17 cellular contexts compared by ENCODE assay signal in genomic region chr2:47607315-47608061, GRCh38. TPM values are rescaled to one million over a fixed set of nuclear protein-coding genes. Genes with fewer than 3 reads are reported as not detected.
DNase-seq lines count a peak whose midpoint lies in the region; ATAC-seq and TF ChIP-seq lines count a peak whose summit lies in the region.
"Had no signal": no experiment of that assay in that cellular context is flagged by ENCODE, and none has a peak within 500 bp of the region (broad histone marks: within the 10 kb centered on the region; RNA-seq: fewer than 3 reads in every experiment).

No MANE protein-coding gene starts in this region.

- WGBS in IMR-90 (ENCODE audit: extremely low coverage in 2 of 2, insufficient read length in 1 of 2), 2 experiments: 17% methylated on average over 3 of the region's 9 CpGs; no CpG with 5 or more reads in 1 of the 2 experiments

- no peaks in the 10 kb centered on the region for H3K36me3 Mint-ChIP-seq in GM23338 (ENCODE audit: low read depth)
- H3K36me3 Mint-ChIP-seq: CD14-positive monocyte; CD8-positive, alpha-beta T cell had no signal

- no TSS peak for BruUV-seq in IMR-90 (replicated peaks; lab: Mats Ljungman, UMichigan)

- H3K4me1 ChIP-seq in GM23338 (ENCODE audit: insufficient read depth) (peaks cover 7% of the 10 kb centered on the region), IMR-90 (ENCODE audit: control insufficient read depth, insufficient read depth, low read length) (no peaks in the 10 kb centered on the region)
- H3K4me1 ChIP-seq: HAP-1 had no signal

- no peak overlapping the region for H2BK20ac ChIP-seq in IMR-90 (ENCODE audit: low read depth, low read length)

- H3K27me3 Mint-ChIP-seq in GM23338 (ENCODE audit: insufficient read depth, low read depth, poor library complexity): no peaks in the 10 kb centered on the region

- H3K9me2 ChIP-seq in GM23338 (ENCODE audit: insufficient read depth): peaks cover 5% of the 10 kb centered on the region; the same call in 1 of the 2 replicates

- dilution Hi-C loops in IMR-90 (cut with HindIII; ENCODE audit: low sequenced_read_pairs, unreplicated experiment): no loop called here

- no peak overlapping the region for H2BK120ac ChIP-seq in IMR-90 (ENCODE audit: low read depth, low read length)

- no peak overlapping the region for H2AK9ac ChIP-seq in IMR-90 (replicated peaks; ENCODE audit: low read depth, low read length, poor library complexity)

- H4K8ac ChIP-seq in IMR-90 (ENCODE audit: low read depth in 2 of 2, low read length in 2 of 2): no peak overlapping the region

- no peak overlapping the region for H3K4me3 Mint-ChIP-seq in GM23338
- H3K4me3 Mint-ChIP-seq: CD14-positive monocyte; CD8-positive, alpha-beta T cell; HFFc6 had no signal

- H3K36me3 ChIP-seq in GM23338 (ENCODE audit: insufficient read depth) (no peaks in the 10 kb centered on the region), IMR-90 (ENCODE audit: control insufficient read depth, insufficient read depth, low read length) (no peaks in the 10 kb centered on the region)
- H3K36me3 ChIP-seq: HAP-1 had no signal

- no peak for TF ChIP-seq POLR2A in IMR-90 (IDR thresholded peaks at IDR 0.05; ENCODE audit: low read depth, low read length)

- no peak overlapping the region for H3K27ac ChIP-seq in GM23338 (ENCODE audit: low read depth)
- no peak overlapping the region for H3K27ac ChIP-seq in IMR-90 (ENCODE audit: insufficient read depth, low read length)

- no peak for TF ChIP-seq CTCF in GM23338 (conservative IDR thresholded peaks at IDR 0.05; ENCODE audit: low read depth in 2 of 2)
- TF ChIP-seq CTCF in IMR-90 (conservative IDR thresholded peaks at IDR 0.05; ENCODE audit: low read depth, low read length): no peak

- no peaks in the 10 kb centered on the region for H3K9me1 ChIP-seq in IMR-90 (ENCODE audit: insufficient read depth, low read length)

- no peak overlapping the region for H3K23ac ChIP-seq in IMR-90 (ENCODE audit: low read depth, low read length)

- ATAC-seq in GM23338 (peak; percentile 59), IMR-90 (ENCODE audit: low read depth) (no peak), sciatic nerve (peak; percentile 13), HG03095 (IDR thresholded peaks at IDR 0.05; ENCODE audit: unreplicated experiment) (no peak)
- ATAC-seq: CD8-positive, alpha-beta T cell had no signal

- no peak overlapping the region for H3K18ac ChIP-seq in IMR-90 (ENCODE audit: low read depth, low read length)

- H3K56ac ChIP-seq in IMR-90 (ENCODE audit: extremely low read depth, insufficient read depth, low read length): no peak overlapping the region

- H3K4me2 ChIP-seq in GM23338: no peak overlapping the region
- H3K4me2 ChIP-seq in IMR-90 (ENCODE audit: low read depth, low read length): no peak overlapping the region

- no peaks in the 10 kb centered on the region for H3K9me3 ChIP-seq in IMR-90 (ENCODE audit: control insufficient read depth, insufficient read depth, low read length)
- H3K9me3 ChIP-seq: HAP-1 had no signal

- no peaks in the 10 kb centered on the region for H3K9me3 Mint-ChIP-seq in GM23338
- H3K9me3 Mint-ChIP-seq: CD8-positive, alpha-beta T cell; HFFc6 had no signal

- H3K79me1 ChIP-seq in IMR-90 (ENCODE audit: low read depth in 1 of 2, low read length in 2 of 2): no peaks in the 10 kb centered on the region

- H4K91ac ChIP-seq in IMR-90 (ENCODE audit: insufficient read depth, low read depth, low read length): no peak overlapping the region

- H3K14ac ChIP-seq in IMR-90 (replicated peaks; ENCODE audit: low read depth, low read length): no peak overlapping the region

- H3F3A ChIP-seq in GM23338 (replicated peaks; ENCODE audit: low read depth): no peaks in the 10 kb centered on the region

- in situ Hi-C loops in IMR-90 (cut with MboI; ENCODE audit: low sequenced_read_pairs): no loop called here

- no peak overlapping the region for H3K9ac ChIP-seq in IMR-90 (ENCODE audit: low read depth, low read length)

- TF ChIP-seq RAD21 in IMR-90 (IDR thresholded peaks at IDR 0.05; ENCODE audit: low read length): no peak

- intact Hi-C loops in IMR-90 (cut with micrococcal nuclease) (no loop called here), sciatic nerve (cut with DNase I) (no loop called here)

- H4K20me1 ChIP-seq in GM23338 (replicated peaks; ENCODE audit: insufficient read depth) (no peaks in the 10 kb centered on the region), IMR-90 (ENCODE audit: insufficient read depth, low read length) (no peaks in the 10 kb centered on the region)

- no peak overlapping the region for H3K27ac Mint-ChIP-seq in GM23338
- H3K27ac Mint-ChIP-seq: CD14-positive monocyte; CD8-positive, alpha-beta T cell; HFFc6 had no signal

- H3K4ac ChIP-seq in IMR-90 (ENCODE audit: low read depth, low read length): no peak overlapping the region

- peaks cover 19% of the 10 kb centered on the region for H3K4me1 Mint-ChIP-seq in GM23338

- H2AFZ ChIP-seq in GM23338: peak overlapping the region; percentile 59; the same call in 1 of the 2 replicates
- H2AFZ ChIP-seq in IMR-90 (replicated peaks; ENCODE audit: low read length, poor library complexity): no peak overlapping the region

- CTCF ChIA-PET in IMR-90 (lab: Yijun Ruan, JAX): no interaction called here

- H3K4me3 ChIP-seq in GM23338 (no peak overlapping the region), IMR-90 (ENCODE audit: insufficient read depth, low read depth, low read length) (no peak overlapping the region)
- H3K4me3 ChIP-seq: HAP-1 had no signal

- H2BK5ac ChIP-seq in IMR-90 (ENCODE audit: low read depth, low read length, poor library complexity, severe bottlenecking): no peak overlapping the region

- DNase-seq in GM23338 (ENCODE audit: low spot score) (no peak), IMR-90 (no peak), left kidney (ENCODE audit: low read depth, low spot score) (peak; percentile 13), sciatic nerve (ENCODE audit: low spot score) (no peak), NCI-H1092 (lab: John Stamatoyannopoulos, UW) (no peak), HCEC 1CT (no peak)
- DNase-seq: CD8-positive, alpha-beta T cell; COR-L47; DND-41; GDM1; HFFc6; KBM-7 had no signal

- no peak overlapping the region for H4K5ac ChIP-seq in IMR-90 (ENCODE audit: low read depth, low read length)

- H3K27me3 ChIP-seq in GM23338 (ENCODE audit: insufficient read depth) (no peaks in the 10 kb centered on the region), IMR-90 (ENCODE audit: control insufficient read depth, insufficient read depth, low read length) (peaks cover 22% of the 10 kb centered on the region)

- no peaks in the 10 kb centered on the region for H3K79me2 ChIP-seq in GM23338 (replicated peaks; ENCODE audit: insufficient read depth)

- no peak overlapping the region for H2BK15ac ChIP-seq in IMR-90 (ENCODE audit: low read depth, low read length)

- POLR2A ChIA-PET in IMR-90 (lab: Charles Lee; ENCODE audit: unreplicated experiment): no interaction called here

- no peak overlapping the region for H2AK5ac ChIP-seq in IMR-90 (ENCODE audit: low read depth, low read length)

TF ChIP-seq in GM23338, 12 proteins besides CTCF, POLR2A, EP300 and RAD21 (continues in another document):
- TF ChIP-seq ETS1 (IDR thresholded peaks at IDR 0.05) (no peak), NANOG (IDR thresholded peaks at IDR 0.05; ENCODE audit: borderline replicate concordance) (no peak)

TF ChIP-seq in IMR-90, 13 proteins besides CTCF, POLR2A, EP300 and RAD21:
- TF ChIP-seq ELK1 (IDR thresholded peaks at IDR 0.05; ENCODE audit: borderline replicate concordance, low read depth, low read length) (no peak), MAFK (IDR thresholded peaks at IDR 0.05; ENCODE audit: low read depth, low read length) (peak; percentile 89)
TF ChIP-seq in IMR-90: peak in this region for 1.

RNA-seq across cellular contexts. Expression of gene KCNK12, which starts 36.7 kb away (rescaled TPM):
- total RNA-seq in GM23338 (2014; rRNA removed; shearing (Covaris generic)): 17.3 and 17.5 TPM in 2 replicates
- polyA plus RNA-seq in GM23338 (2016; fragmentation: Nextera tagmentation; extraction: Ambion mirVana): 6.6 and 7.1 TPM in 2 replicates
- total RNA-seq in IMR-90 (2012; rRNA removed): not detected in 2 replicates
- polyA plus RNA-seq in IMR-90 (2012; rRNA removed): 0.02 TPM in 1 of 2 replicates, not detected in the other
- 0.01 TPM in 2 replicates for polyA plus RNA-seq in IMR-90 (2012; cell fraction: cytosol; rRNA removed)
- polyA plus RNA-seq in IMR-90 (2012; cell fraction: nucleus; rRNA removed; ENCODE audit: low replicate concordance): 0.01 TPM in 2 replicates
- 75.4 TPM for total RNA-seq in sciatic nerve
- total RNA-seq: A673 had no signal
- polyA plus RNA-seq: BJ, CD14-positive monocyte had no signal

Comparison
In these comparisons a context has a peak if more than half of its experiments do, and no peak if none do; other contexts are left out.
1. ATAC-seq: peak in GM23338 (single experiment) and sciatic nerve (single experiment); none in IMR-90 (single experiment) and HG03095 (single experiment).
2. RNA of gene KCNK12, which starts 36.7 kb away (total RNA-seq): 75.4 TPM in sciatic nerve (single experiment) and 17.3 to 17.5 TPM in GM23338; not detected in IMR-90; every median in the first group is over 10 times any median in the second.